11 cellular contexts compared by ENCODE assay signal in the genomic region with DNA sequence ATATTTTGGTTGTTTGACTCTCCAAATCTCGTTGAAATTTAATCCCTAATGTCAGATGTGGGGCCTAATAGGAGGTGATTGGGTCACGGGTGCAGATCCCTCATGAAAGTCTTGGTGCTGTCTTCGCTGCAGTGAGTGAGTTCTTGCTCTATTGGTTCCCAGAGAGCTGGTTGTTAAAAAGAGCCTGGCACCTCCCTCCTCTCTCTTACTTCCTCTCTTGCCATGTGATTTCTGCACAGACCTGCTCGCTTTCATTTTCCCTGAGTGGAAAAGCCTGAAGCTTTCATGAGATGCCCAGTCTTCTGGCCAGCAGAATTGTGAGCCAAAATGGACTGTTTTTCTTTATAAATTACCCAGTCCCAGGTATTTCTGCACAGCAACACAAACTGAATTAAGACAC.
DNase-seq lines count a peak whose midpoint lies in the region; ATAC-seq, FAIRE-seq and TF ChIP-seq lines count a peak whose summit lies in the region.
"Had no signal": no experiment of that assay in that cellular context is flagged by ENCODE, and none has a peak within 500 bp of the region (broad histone marks: within the 10 kb centered on the region; RNA-seq: fewer than 3 reads in every experiment).

No MANE protein-coding gene starts in this region.

- no peaks in the 10 kb centered on the region for H3F3A ChIP-seq in DOHH2 (ENCODE audit: control insufficient read depth, insufficient read depth)

- no peak overlapping the region for H3K9ac ChIP-seq in HepG2 (ENCODE audit: insufficient read depth, low read depth, low read length)

- H3K4me3 ChIP-seq in DOHH2 (ENCODE audit: low read length) (no peak overlapping the region), HepG2 (replicated peaks in 1 of 3; ENCODE audit: insufficient read depth in 1 of 3, low read depth in 2 of 3, low read length in 3 of 3) (no peak overlapping the region)
- H3K4me3 ChIP-seq: SJSA1 had no signal

- H3K4me2 ChIP-seq in DOHH2 (ENCODE audit: low read length) (peak overlapping the region; percentile 10; the same call in 1 of the 2 replicates), HepG2 (ENCODE audit: low read depth, low read length) (no peak overlapping the region)

- H3K36me3 ChIP-seq in DOHH2 (ENCODE audit: control insufficient read depth, low read length) (no peaks in the 10 kb centered on the region), HepG2 (replicated peaks in 1 of 2; ENCODE audit: control insufficient read depth in 1 of 2, insufficient read depth in 2 of 2, low read length in 2 of 2) (no peaks in the 10 kb centered on the region)
- H3K36me3 ChIP-seq: SJSA1 had no signal

- no peaks in the 10 kb centered on the region for H3K9me2 ChIP-seq in DOHH2 (replicated peaks; ENCODE audit: control insufficient read depth, low read length)

- TF ChIP-seq POLR2A in HepG2 (IDR thresholded peaks at IDR 0.05; ENCODE audit: insufficient read depth in 1 of 2, low read depth in 2 of 2, low read length in 2 of 2): no peak

- H3K9me3 ChIP-seq in DOHH2 (ENCODE audit: control insufficient read depth, insufficient read depth, low read length): no peaks in the 10 kb centered on the region
- no peaks in the 10 kb centered on the region for H3K9me3 ChIP-seq in HepG2 (ENCODE audit: low read length)
- H3K9me3 ChIP-seq: SJSA1 had no signal

- H3K9me3 Mint-ChIP-seq in T-cell: peaks cover 0 to 11% (median 7%) of the 10 kb centered on the region in 3 donors

- H3K27me3 ChIP-seq in DOHH2 (ENCODE audit: control insufficient read depth, low read length) (no peaks in the 10 kb centered on the region), HepG2 (ENCODE audit: control insufficient read depth in 1 of 2, insufficient read depth in 2 of 2, low read length in 2 of 2) (no peaks in the 10 kb centered on the region)
- H3K27me3 ChIP-seq: SJSA1 had no signal

- ATAC-seq in GM21381 (IDR thresholded peaks at IDR 0.05; ENCODE audit: unreplicated experiment): peak; percentile 81
- ATAC-seq in HG03108 (IDR thresholded peaks at IDR 0.05; ENCODE audit: unreplicated experiment): peak; percentile 93
- ATAC-seq in T-cell (replicated peaks in 1 of 4): no peak
- no peak for ATAC-seq in HepG2
- ATAC-seq: activated T-cell treated with anti-CD3 and anti-CD28 coated beads, Interleukin-2, amount 50 U/mL, for 4 hours had no signal

- no TSS peak for BruUV-seq in HepG2 (replicated peaks; lab: Mats Ljungman, UMichigan)

- no peaks in the 10 kb centered on the region for H4K20me1 ChIP-seq in DOHH2 (ENCODE audit: control insufficient read depth, insufficient read depth, low read depth, low read length)
- H4K20me1 ChIP-seq in HepG2 (ENCODE audit: insufficient read depth, low read length): no peaks in the 10 kb centered on the region

- 12% methylated on average over 4 of the region's 4 CpGs for WGBS in HepG2 (ENCODE audit: low lambda C conversion rate)

- TF ChIP-seq RAD21 in HepG2 (CRISPR knock-in tag; IDR thresholded peaks at IDR 0.05): no peak

- H3K36me3 Mint-ChIP-seq in T-cell: no peaks in the 10 kb centered on the region

- CTCF ChIA-PET in T-cell (lab: Charles Lee) (no interaction called here), HepG2 (lab: Yijun Ruan, JAX; ENCODE audit: low intra/inter-chr PET ratio, low total read pairs) (no interaction called here)

- TF ChIP-seq EP300 in HepG2 (IDR thresholded peaks at IDR 0.05; ENCODE audit: low read depth in 2 of 2, low read length in 2 of 2) (no peak), HepG2 (CRISPR knock-in tag; IDR thresholded peaks at IDR 0.05; ENCODE audit: borderline replicate concordance) (no peak)

- peaks cover 26% of the 10 kb centered on the region for H3K4me1 ChIP-seq in DOHH2 (ENCODE audit: control insufficient read depth, low read length)
- no peaks in the 10 kb centered on the region for H3K4me1 ChIP-seq in HepG2 (ENCODE audit: insufficient read depth, low read length)
- H3K4me1 ChIP-seq: SJSA1 had no signal

- in situ Hi-C loops in HepG2 (cut with HindIII; ENCODE audit: extremely low pct_ligation_motif_present, low pct_unique_long_range_greater_than_20kb): no loop called here

- intact Hi-C loops in HepG2 (cut with micrococcal nuclease; ENCODE audit: unreplicated experiment): no loop called here

- DNase-seq in OCI-M1 (lab: John Stamatoyannopoulos, UW) (peak; percentile 65), T-cell (no peak), NCI-H2171 (lab: John Stamatoyannopoulos, UW) (no peak), HepG2 (ENCODE audit: low spot score) (no peak), kidney tubule cell (ENCODE audit: low spot score) (no peak)
- DNase-seq: activated T-cell treated with anti-CD3 and anti-CD28 coated beads, Interleukin-2, amount 50 U/mL, for 4 hours; stimulated activated naive CD4-positive, alpha-beta T cell treated with Interleukin-2 at 50 U/mL for 16 hours had no signal

- no peak for FAIRE-seq in HepG2 (lab: Jason Lieb, UNC)

- POLR2A ChIA-PET in T-cell (lab: Charles Lee) (no interaction called here), HepG2 (lab: Yijun Ruan, JAX) (no interaction called here)

- no peaks in the 10 kb centered on the region for H3K79me2 ChIP-seq in DOHH2 (ENCODE audit: control insufficient read depth, low read length)
- H3K79me2 ChIP-seq in HepG2 (ENCODE audit: insufficient read depth, low read length): no peaks in the 10 kb centered on the region

- peaks cover 0 to 2% (median 0%) of the 10 kb centered on the region in 3 donors for H3K4me1 Mint-ChIP-seq in T-cell

- H3K27ac ChIP-seq in DOHH2 (ENCODE audit: low read depth, low read length) (no peak overlapping the region), HepG2 (ENCODE audit: extremely low read length, insufficient read depth, low read length) (no peak overlapping the region)
- H3K27ac ChIP-seq: SJSA1 had no signal

- H3K4me3 Mint-ChIP-seq in T-cell: no peak overlapping the region
- H3K4me3 Mint-ChIP-seq: activated T-cell treated with anti-CD3 and anti-CD28 coated beads, Interleukin-2, amount 50 U/mL, for 4 hours had no signal

- no peak overlapping the region for H3K27ac Mint-ChIP-seq in T-cell

- no peaks in the 10 kb centered on the region for H3K27me3 Mint-ChIP-seq in T-cell

- no peak overlapping the region for H2AFZ ChIP-seq in HepG2 (ENCODE audit: low read length)

- TF ChIP-seq CTCF in DOHH2 (IDR thresholded peaks at IDR 0.05; ENCODE audit: low read depth, low read length, poor library complexity, severe bottlenecking) (no peak), HepG2 (CRISPR knock-in tag; IDR thresholded peaks at IDR 0.05) (no peak)

TF ChIP-seq in HepG2, 621 proteins besides CTCF, POLR2A, EP300 and RAD21:
- TF ChIP-seq GATA4 (IDR thresholded peaks at IDR 0.05; ENCODE audit: borderline replicate concordance, low read depth) (no peak), DZIP1 (CRISPR knock-in tag; IDR thresholded peaks at IDR 0.05) (no peak), NCOA1 (CRISPR knock-in tag; IDR thresholded peaks at IDR 0.05) (no peak), NR2C2 (CRISPR knock-in tag; IDR thresholded peaks at IDR 0.05; ENCODE audit: borderline replicate concordance) (no peak), NCOA5 (CRISPR knock-in tag; IDR thresholded peaks at IDR 0.05) (no peak), MEIS2 (CRISPR knock-in tag; IDR thresholded peaks at IDR 0.05) (no peak), HNF4A (CRISPR knock-in tag; IDR thresholded peaks at IDR 0.05) (no peak), NCOA2 (CRISPR knock-in tag; IDR thresholded peaks at IDR 0.05) (no peak), ZBTB37 (CRISPR knock-in tag; IDR thresholded peaks at IDR 0.05) (no peak), FOSL2 (CRISPR knock-in tag; IDR thresholded peaks at IDR 0.05) (no peak), JDP2 (CRISPR knock-in tag; IDR thresholded peaks at IDR 0.05; ENCODE audit: borderline replicate concordance) (no peak)
TF ChIP-seq in HepG2: peak in this region for 0.

Comparison
In these comparisons a context has a peak if more than half of its experiments do, and no peak if none do; other contexts are left out.
1. ATAC-seq: peak in GM21381 (single experiment) and HG03108 (single experiment); none in T-cell (0 of 4) and HepG2 (single experiment).